24 cellular contexts compared by ENCODE assay signal in genomic region chr7:1933066-1933835, GRCh38.
DNase-seq lines count a peak whose midpoint lies in the region; ATAC-seq and TF ChIP-seq lines count a peak whose summit lies in the region.
"Had no signal": no experiment of that assay in that cellular context is flagged by ENCODE, and none has a peak within 500 bp of the region (broad histone marks: within the 10 kb centered on the region; RNA-seq: fewer than 3 reads in every experiment).

No MANE protein-coding gene starts in this region.

- intact Hi-C loops in dendritic cell treated with granulocyte-macrophage colony-stimulating factor and Interleukin-4, amounts not matched to agents 40 ng/mL and 50 ng/mL, for 4 days (cut with micrococcal nuclease): no loop called here
- intact Hi-C loops in spleen (cut with DNase I; ENCODE audit: low total_unique reads): no loop called here

- no peaks in the 10 kb centered on the region for H3K9me3 Mint-ChIP-seq in dendritic cell treated with granulocyte-macrophage colony-stimulating factor and Interleukin-4, amounts not matched to agents 40 ng/mL and 50 ng/mL, for 4 days
- H3K9me3 Mint-ChIP-seq: activated B cell treated with CpG ODN at 0.5 μM for 24 hours; activated CD4-positive, alpha-beta memory T cell treated with anti-CD3 and anti-CD28 coated beads for 36 hours; stimulated activated naive CD8-positive, alpha-beta T cell treated with anti-CD3 and anti-CD28 coated beads, Interleukin-15, Interleukin-2, amounts not matched to agents 100 ng/mL and 50 ng/mL, for 24 hours had no signal

- H3K4me1 ChIP-seq in spleen: peaks cover 0 to 72% (median 19%) of the 10 kb centered on the region in 6 donors
- H3K4me1 ChIP-seq: esophagus muscularis mucosa, tibial artery had no signal

- TF ChIP-seq CTCF in spleen (IDR thresholded peaks at IDR 0.05 in 8 of 11, conservative IDR thresholded peaks at IDR 0.05 in 3 of 11): no peak

- H3K27ac Mint-ChIP-seq in dendritic cell treated with granulocyte-macrophage colony-stimulating factor and Interleukin-4, amounts not matched to agents 40 ng/mL and 50 ng/mL, for 4 days: peak overlapping the region; percentile 29
- H3K27ac Mint-ChIP-seq: activated CD4-positive, alpha-beta memory T cell treated with anti-CD3 and anti-CD28 coated beads for 36 hours; stimulated activated naive CD8-positive, alpha-beta T cell treated with anti-CD3 and anti-CD28 coated beads, Interleukin-15, Interleukin-2, amounts not matched to agents 100 ng/mL and 50 ng/mL, for 24 hours had no signal

- no peaks in the 10 kb centered on the region for H3K27me3 Mint-ChIP-seq in dendritic cell treated with granulocyte-macrophage colony-stimulating factor and Interleukin-4, amounts not matched to agents 40 ng/mL and 50 ng/mL, for 4 days
- H3K27me3 Mint-ChIP-seq: activated B cell treated with CpG ODN at 0.5 μM for 24 hours; activated CD4-positive, alpha-beta memory T cell treated with anti-CD3 and anti-CD28 coated beads for 36 hours; stimulated activated naive CD8-positive, alpha-beta T cell treated with anti-CD3 and anti-CD28 coated beads, Interleukin-15, Interleukin-2, amounts not matched to agents 100 ng/mL and 50 ng/mL, for 24 hours had no signal

- H3K9me3 ChIP-seq in spleen: no peaks in the 10 kb centered on the region
- H3K9me3 ChIP-seq: body of pancreas, esophagus muscularis mucosa, mucosa of descending colon, tibial artery had no signal

- DNase-seq in NCI-H524 (lab: John Stamatoyannopoulos, UW): peak; percentile 25 to 83
- DNase-seq in NCI-H524 treated with DMSO at 0.1 percent for 48 hours (lab: John Stamatoyannopoulos, UW): no peak
- DNase-seq in ELF-1 (ENCODE audit: low read depth, low spot score): peak; percentile 69
- peak; percentile 72 for DNase-seq in spleen
- DNase-seq in COR-L47 (lab: John Stamatoyannopoulos, UW): no peak
- DNase-seq: 8988T; activated B cell treated with CpG ODN at 0.5 μM for 24 hours; activated CD4-positive, alpha-beta memory T cell treated with anti-CD3 and anti-CD28 coated beads for 36 hours; activated effector memory CD4-positive, alpha-beta T cell treated with Interleukin-2 at 50 U/mL for 16 hours; body of pancreas; effector CD8-positive, alpha-beta T cell; mucosa of descending colon; NCI-H446; T1000; tibial artery had no signal

- ATAC-seq in HG03460 (IDR thresholded peaks at IDR 0.05; ENCODE audit: unreplicated experiment) (no peak), GM21723 (IDR thresholded peaks at IDR 0.05; ENCODE audit: unreplicated experiment) (no peak)
- ATAC-seq: body of pancreas, mucosa of descending colon had no signal

- no peak overlapping the region for H3K4me3 ChIP-seq in spleen
- H3K4me3 ChIP-seq: body of pancreas, esophagus muscularis mucosa, hepatocyte, mucosa of descending colon, skin epidermis, tibial artery had no signal

- H3K36me3 ChIP-seq in spleen: peaks cover 0 to 68% (median 24%) of the 10 kb centered on the region in 6 donors

- no peaks in the 10 kb centered on the region for H3K27me3 ChIP-seq in spleen (replicated peaks in 1 of 7)
- H3K27me3 ChIP-seq: body of pancreas, esophagus muscularis mucosa, hepatocyte, tibial artery had no signal

- no peak overlapping the region for H3K4me3 Mint-ChIP-seq in dendritic cell treated with granulocyte-macrophage colony-stimulating factor and Interleukin-4, amounts not matched to agents 40 ng/mL and 50 ng/mL, for 4 days
- H3K4me3 Mint-ChIP-seq: activated B cell treated with CpG ODN at 0.5 μM for 24 hours; activated CD4-positive, alpha-beta memory T cell treated with anti-CD3 and anti-CD28 coated beads for 36 hours; stimulated activated naive CD8-positive, alpha-beta T cell treated with anti-CD3 and anti-CD28 coated beads, Interleukin-15, Interleukin-2, amounts not matched to agents 100 ng/mL and 50 ng/mL, for 24 hours had no signal

- H3K4me1 Mint-ChIP-seq in dendritic cell treated with granulocyte-macrophage colony-stimulating factor and Interleukin-4, amounts not matched to agents 40 ng/mL and 50 ng/mL, for 4 days (ENCODE audit: low read depth): peaks cover 34% of the 10 kb centered on the region

- peaks cover 85% of the 10 kb centered on the region for H3K36me3 Mint-ChIP-seq in dendritic cell treated with granulocyte-macrophage colony-stimulating factor and Interleukin-4, amounts not matched to agents 40 ng/mL and 50 ng/mL, for 4 days (ENCODE audit: low read depth)

- H3K27ac ChIP-seq in spleen: peak overlapping the region in 1 of 8 donors; percentile 17
- H3K27ac ChIP-seq: body of pancreas, esophagus muscularis mucosa, hepatocyte, KMS-11, RWPE1, skin epidermis, tibial artery had no signal

- WGBS in spleen, 5 donors: 82 to 91% (median 85%) methylated on average over 22 to 29 of the region's 29 CpGs

- no peak for TF ChIP-seq POLR2A in spleen (IDR thresholded peaks at IDR 0.05)

Comparison
In these comparisons a context has a peak if more than half of its experiments do, and no peak if none do; other contexts are left out.
1. DNase-seq: peak in NCI-H524 (2 of 2), ELF-1 (single experiment) and spleen (single experiment); none in NCI-H524 treated with DMSO at 0.1 percent for 48 hours (single experiment) and COR-L47 (single experiment).